12 cellular contexts compared by ENCODE assay signal in the genomic region with DNA sequence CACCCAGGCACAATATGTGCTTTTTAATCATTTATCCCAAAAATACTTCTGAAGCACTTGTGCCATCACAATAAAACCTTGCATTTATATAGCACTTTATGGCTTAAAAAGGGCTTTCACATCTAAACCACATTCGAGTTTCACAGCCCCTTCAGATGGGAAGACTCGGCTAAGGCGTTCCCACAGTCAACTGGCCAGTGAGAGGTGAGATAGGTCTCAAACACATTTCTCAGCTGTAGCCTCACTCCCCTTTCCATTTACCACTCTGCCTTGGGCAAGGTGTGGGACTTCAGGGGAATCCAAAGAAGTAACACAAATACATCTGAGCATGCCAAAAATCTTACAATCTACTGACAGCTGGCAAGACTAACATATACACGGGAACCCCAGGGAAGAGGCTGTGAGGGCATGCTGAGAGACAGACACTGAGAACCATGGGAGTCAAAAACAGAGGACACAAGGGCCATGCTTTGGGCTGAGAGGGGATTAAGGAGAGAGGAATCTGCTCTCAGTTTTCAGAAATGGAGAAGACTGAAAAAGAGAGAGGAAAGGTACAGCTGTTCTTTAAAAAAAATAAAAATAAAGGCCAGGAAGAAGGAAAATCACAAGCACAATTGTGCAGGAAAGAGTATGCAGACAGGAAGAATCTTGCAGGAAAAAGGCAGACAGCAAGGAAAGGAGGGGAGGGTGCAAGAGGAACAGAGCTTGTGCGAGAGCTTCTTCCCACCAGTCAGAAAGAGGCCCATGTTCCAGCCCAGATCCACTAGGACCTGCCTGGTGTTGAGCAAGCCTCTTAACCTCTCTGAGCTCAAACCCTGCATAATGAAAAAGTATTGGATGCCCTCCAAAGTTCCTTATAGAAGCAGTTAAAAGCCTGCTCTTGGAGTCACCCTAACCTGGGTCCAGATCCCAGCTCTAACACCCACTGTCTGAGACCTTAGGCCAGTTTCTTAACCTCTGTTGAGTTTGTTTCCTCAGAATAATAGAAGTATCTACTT.
A peak's percentile ranks its signal among the peaks of the same experiment; 100 is the strongest.
DNase-seq lines count a peak whose midpoint lies in the region; ATAC-seq and TF ChIP-seq lines count a peak whose summit lies in the region.
"Had no signal": no experiment of that assay in that cellular context is flagged by ENCODE, and none has a peak within 500 bp of the region (broad histone marks: within the 10 kb centered on the region; RNA-seq: fewer than 3 reads in every experiment).

No MANE protein-coding gene starts in this region.

- peak overlapping the region; percentile 16 for H3K4me3 ChIP-seq in CD4-positive, CD25-positive, alpha-beta regulatory T cell (ENCODE audit: low read depth, low read length)
- H3K4me3 ChIP-seq in cardiac fibroblast (replicated peaks in 1 of 2; ENCODE audit: low read depth in 2 of 2, low read length in 2 of 2) (no peak overlapping the region), mucosa of descending colon (no peak overlapping the region)

- peak overlapping the region; percentile 61 to 93 (median 91) for H3K27ac Mint-ChIP-seq in CD4-positive, CD25-positive, alpha-beta regulatory T cell
- peak overlapping the region in 5 of 6 donors; percentile 14 to 85 (median 78) for H3K27ac Mint-ChIP-seq in naive B cell
- H3K27ac Mint-ChIP-seq: activated CD4-positive, alpha-beta memory T cell treated with anti-CD3 and anti-CD28 coated beads, Interleukin-2, amount 10 ng/mL, durations not matched to agents 7 days and 5 days; T-helper 1 cell treated with Interleukin-12 subunit alpha and Interleukin-12 subunit beta and Interleukin-4 antibody, amounts not matched to agents 30 μg/mL and 1 μg/mL, for 36 hours had no signal

- intact Hi-C loops in mucosa of descending colon (cut with DNase I, micrococcal nuclease), result no loop called here

- peaks cover 84% of the 10 kb centered on the region for H3K4me1 ChIP-seq in CD4-positive, CD25-positive, alpha-beta regulatory T cell (ENCODE audit: control insufficient read depth, insufficient read depth, low read length, poor library complexity, severe bottlenecking)
- H3K4me1 ChIP-seq in mucosa of descending colon (ENCODE audit: low read depth), result peaks cover 19% of the 10 kb centered on the region

- H3K9me3 Mint-ChIP-seq in CD4-positive, CD25-positive, alpha-beta regulatory T cell, result no peaks in the 10 kb centered on the region
- no peaks in the 10 kb centered on the region for H3K9me3 Mint-ChIP-seq in naive B cell
- H3K9me3 Mint-ChIP-seq: activated CD4-positive, alpha-beta memory T cell treated with anti-CD3 and anti-CD28 coated beads, Interleukin-2, amount 10 ng/mL, durations not matched to agents 7 days and 5 days; T-helper 1 cell treated with Interleukin-12 subunit alpha and Interleukin-12 subunit beta and Interleukin-4 antibody, amounts not matched to agents 30 μg/mL and 1 μg/mL, for 36 hours had no signal

- peaks cover 7% of the 10 kb centered on the region for H3K36me3 Mint-ChIP-seq in CD4-positive, CD25-positive, alpha-beta regulatory T cell
- H3K36me3 Mint-ChIP-seq in naive B cell, result no peaks in the 10 kb centered on the region

- H3K36me3 ChIP-seq in CD4-positive, CD25-positive, alpha-beta regulatory T cell (ENCODE audit: control insufficient read depth, insufficient read depth, low read length), result no peaks in the 10 kb centered on the region
- no peaks in the 10 kb centered on the region for H3K36me3 ChIP-seq in mucosa of descending colon (ENCODE audit: low read depth)

- peaks cover 62 to 98% (median 86%) of the 10 kb centered on the region in 4 donors for H3K4me1 Mint-ChIP-seq in CD4-positive, CD25-positive, alpha-beta regulatory T cell
- H3K4me1 Mint-ChIP-seq in naive B cell, result peaks cover 76 to 99% (median 99%) of the 10 kb centered on the region in 3 donors

- H3K27me3 ChIP-seq in CD4-positive, CD25-positive, alpha-beta regulatory T cell (ENCODE audit: control insufficient read depth, insufficient read depth, low read length), result no peaks in the 10 kb centered on the region

- H3K27ac ChIP-seq in CD4-positive, CD25-positive, alpha-beta regulatory T cell (ENCODE audit: insufficient read depth, low read length, poor library complexity, severe bottlenecking), result peak overlapping the region; percentile 16

- DNase-seq in CD4-positive, CD25-positive, alpha-beta regulatory T cell, result no peak
- DNase-seq in cardiac fibroblast (ENCODE audit: low read depth in 2 of 2), result peak; percentile 62 to 77
- no peak for DNase-seq in naive B cell
- no peak for DNase-seq in mucosa of descending colon
- no peak for DNase-seq in hepatic stellate cell (ENCODE audit: low spot score)
- DNase-seq in mucosa of gallbladder (ENCODE audit: low spot score), result no peak
- DNase-seq: activated CD4-positive, alpha-beta memory T cell treated with anti-CD3 and anti-CD28 coated beads, Interleukin-2, amount 10 ng/mL, durations not matched to agents 7 days and 5 days; amygdala; NCI-H2107 had no signal

- no peak for ATAC-seq in CD4-positive, CD25-positive, alpha-beta regulatory T cell (ENCODE audit: low read depth in 2 of 2)
- ATAC-seq in GM21381 (IDR thresholded peaks at IDR 0.05; ENCODE audit: unreplicated experiment) (peak; percentile 33), naive B cell (ENCODE audit: low read depth in 2 of 2) (no peak), GM21825 (IDR thresholded peaks at IDR 0.05; ENCODE audit: unreplicated experiment) (no peak), mucosa of descending colon (no peak)

- peak overlapping the region in 3 of 4 donors; percentile 49 to 77 (median 50) for H3K4me3 Mint-ChIP-seq in CD4-positive, CD25-positive, alpha-beta regulatory T cell
- peak overlapping the region in 6 of 8 donors; percentile 0 to 73 (median 48) for H3K4me3 Mint-ChIP-seq in naive B cell
- H3K4me3 Mint-ChIP-seq: activated CD4-positive, alpha-beta memory T cell treated with anti-CD3 and anti-CD28 coated beads, Interleukin-2, amount 10 ng/mL, durations not matched to agents 7 days and 5 days; T-helper 1 cell treated with Interleukin-12 subunit alpha and Interleukin-12 subunit beta and Interleukin-4 antibody, amounts not matched to agents 30 μg/mL and 1 μg/mL, for 36 hours had no signal

- no peaks in the 10 kb centered on the region for H3K9me3 ChIP-seq in CD4-positive, CD25-positive, alpha-beta regulatory T cell (ENCODE audit: control insufficient read depth in 2 of 2, low read length in 2 of 2)
- H3K9me3 ChIP-seq in mucosa of descending colon, result no peaks in the 10 kb centered on the region

- H3K27me3 Mint-ChIP-seq in CD4-positive, CD25-positive, alpha-beta regulatory T cell, result no peaks in the 10 kb centered on the region
- no peaks in the 10 kb centered on the region for H3K27me3 Mint-ChIP-seq in naive B cell
- H3K27me3 Mint-ChIP-seq: activated CD4-positive, alpha-beta memory T cell treated with anti-CD3 and anti-CD28 coated beads, Interleukin-2, amount 10 ng/mL, durations not matched to agents 7 days and 5 days had no signal

- TF ChIP-seq CTCF in cardiac fibroblast (IDR thresholded peaks at IDR 0.05; ENCODE audit: low read depth, low read length), result no peak
- TF ChIP-seq CTCF in mucosa of descending colon (IDR thresholded peaks at IDR 0.05), result no peak

Comparison
In these comparisons a context has a peak if more than half of its experiments do, and no peak if none do; other contexts are left out.
1. DNase-seq: peak in cardiac fibroblast (2 of 2); none in CD4-positive, CD25-positive, alpha-beta regulatory T cell (0 of 3), naive B cell (single experiment), mucosa of descending colon (0 of 3), hepatic stellate cell (single experiment) and mucosa of gallbladder (single experiment).